In the genomic region with DNA sequence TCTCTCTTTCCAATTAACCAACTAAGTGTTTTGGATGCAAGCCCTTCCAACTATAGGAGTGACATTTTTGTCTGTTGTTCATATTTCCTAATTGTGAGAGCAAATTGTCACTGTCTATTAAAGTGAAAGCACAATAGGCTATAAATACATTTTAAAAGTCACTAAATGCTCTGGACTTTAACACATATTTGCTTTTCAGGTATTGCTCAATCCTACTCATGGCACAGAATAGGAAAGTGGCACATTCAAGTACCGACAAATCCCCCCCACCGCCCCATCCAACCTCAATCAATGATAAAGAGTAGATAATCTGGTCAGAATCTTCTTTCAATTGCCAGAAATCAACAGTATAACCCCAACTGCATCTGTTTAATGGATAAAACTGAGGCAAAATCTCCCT, we compare ENCODE assay signal across 1 cellular context.
TF ChIP-seq lines count a peak whose summit lies in the region.

No MANE protein-coding gene starts in this region.

TF ChIP-seq in HepG2, 621 proteins besides CTCF, POLR2A, EP300 and RAD21 (continued from another document):
- peak; percentile 76 for TF ChIP-seq CEBPB (IDR thresholded peaks at IDR 0.05; ENCODE audit: borderline replicate concordance, low read depth, low read length)
